ENCODE assay signal across 23 cellular contexts in the genomic region with DNA sequence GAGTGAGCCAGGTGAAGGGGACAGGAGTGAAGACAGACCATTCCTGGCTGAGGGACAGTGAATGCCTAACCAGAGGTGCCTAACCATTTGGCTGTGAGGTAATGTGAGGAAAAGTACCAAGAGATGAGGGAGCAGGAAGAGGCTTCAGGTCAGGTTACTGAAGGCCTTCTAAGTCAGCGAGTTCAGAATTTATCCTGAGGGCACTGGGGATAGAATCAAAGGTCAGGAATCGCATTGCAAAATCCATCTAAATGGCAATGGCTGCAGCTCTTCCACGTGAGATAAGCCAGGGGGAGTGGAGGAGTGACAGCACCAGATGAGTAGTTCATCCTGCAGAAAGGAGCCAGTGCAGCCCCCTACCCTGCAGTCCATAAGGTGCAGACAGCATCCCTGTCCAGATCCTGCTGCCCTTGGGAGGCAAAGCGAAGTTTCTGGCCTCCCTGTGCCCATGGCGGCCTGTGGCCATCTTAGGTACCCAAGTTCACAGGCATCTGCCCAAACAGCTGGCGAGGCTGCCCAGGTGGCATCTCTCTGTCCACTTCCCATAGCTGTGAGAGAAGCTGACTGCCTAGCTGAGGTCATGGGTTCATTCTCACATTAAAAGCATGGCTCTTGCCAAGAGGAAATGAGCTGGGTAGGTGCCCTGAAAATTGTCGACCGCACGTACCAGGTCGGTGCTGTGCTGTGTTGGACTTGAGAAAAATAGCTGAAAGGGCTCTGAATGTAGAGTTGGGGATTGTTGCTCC. TPM values are rescaled to one million over a fixed set of nuclear protein-coding genes. Genes with fewer than 3 reads are reported as not detected.
DNase-seq lines count a peak whose midpoint lies in the region; TF ChIP-seq lines count a peak whose summit lies in the region.
"Had no signal": no experiment of that assay in that cellular context is flagged by ENCODE, and none has a peak within 500 bp of the region (broad histone marks: within the 10 kb centered on the region; RNA-seq: fewer than 3 reads in every experiment).

No MANE protein-coding gene starts in this region.

- intact Hi-C loops in sigmoid colon (cut with DNase I) (no loop called here), ovary (cut with DNase I) (loop anchor here in 1 of 4 donors (5.0 kb wide), 1 partner anchor 103 kb away; no protein-coding TSS in a partner anchor)

- no peak for TF ChIP-seq EP300 in sigmoid colon (IDR thresholded peaks at IDR 0.05)
- no peak for TF ChIP-seq EP300 in ovary (IDR thresholded peaks at IDR 0.05)

- WGBS in sigmoid colon, 2 donors = 58 to 83% methylated on average over 10 of the region's 10 CpGs
- 88 to 91% (median 90%) methylated on average over 10 of the region's 10 CpGs for WGBS in ovary, 3 donors

- DNase-seq in HuH-7 (ENCODE audit: low spot score) (peak; percentile 57), coronary artery (ENCODE audit: low spot score) (peak; percentile 53), mesenteric fat pad (ENCODE audit: low spot score) (peak; percentile 67), sigmoid colon (peak; percentile 34), SIG-M5 treated with dmso at 0.1 percent for 504 hours (lab: John Stamatoyannopoulos, UW; ENCODE audit: unreplicated experiment) (no peak), ovary (no peak), midbrain (lab: John Stamatoyannopoulos, UW) (no peak), superior temporal gyrus (ENCODE audit: extremely low spot score) (no peak)
- DNase-seq: activated CD4-positive, alpha-beta T cell treated with anti-CD3 and anti-CD28 coated beads, Interleukin-2, amount 50 U/mL, for 1 hour; activated naive CD4-positive, alpha-beta T cell; activated T-cell treated with anti-CD3 and anti-CD28 coated beads, Interleukin-2, amount 50 U/mL, for 4 hours; Calu3; effector CD8-positive, alpha-beta T cell; HCEC 1CT; kidney; lower lobe of right lung; NCI-H1694 treated with DMSO at 0.1 percent for 48 hours; NCI-H2171 treated with DMSO at 0.1 percent for 48 hours; NCI-H524 treated with DMSO at 0.1 percent for 48 hours; nucleus accumbens; SHP77 had no signal

- no peak for TF ChIP-seq POLR2A in sigmoid colon (IDR thresholded peaks at IDR 0.05)
- TF ChIP-seq POLR2A in ovary (IDR thresholded peaks at IDR 0.05) = no peak

- H3K27me3 ChIP-seq in sigmoid colon (no peaks in the 10 kb centered on the region), ovary (no peaks in the 10 kb centered on the region)

- no peak overlapping the region for H3K4me3 ChIP-seq in coronary artery
- no peak overlapping the region for H3K4me3 ChIP-seq in sigmoid colon
- H3K4me3 ChIP-seq in ovary = no peak overlapping the region
- H3K4me3 ChIP-seq: lower lobe of right lung had no signal

- H3K36me3 ChIP-seq in sigmoid colon (no peaks in the 10 kb centered on the region), ovary (no peaks in the 10 kb centered on the region)
- H3K36me3 ChIP-seq: lower lobe of right lung had no signal

- TF ChIP-seq CTCF in coronary artery (IDR thresholded peaks at IDR 0.05) (no peak), sigmoid colon (IDR thresholded peaks at IDR 0.05) (no peak), ovary (IDR thresholded peaks at IDR 0.05) (no peak)

- H3K4me1 ChIP-seq in sigmoid colon (peaks cover 0 to 17% (median 15%) of the 10 kb centered on the region in 4 donors), ovary (ENCODE audit: insufficient read depth) (peaks cover 7% of the 10 kb centered on the region)

- H3K9me3 ChIP-seq in sigmoid colon (no peaks in the 10 kb centered on the region), ovary (no peaks in the 10 kb centered on the region)
- H3K9me3 ChIP-seq: lower lobe of right lung had no signal

- H3K27ac ChIP-seq in coronary artery (no peak overlapping the region), sigmoid colon (no peak overlapping the region), ovary (no peak overlapping the region)
- H3K27ac ChIP-seq: C4-2B, epithelial cell of prostate, lower lobe of right lung had no signal

RNA-seq across cellular contexts. Expression of gene CYP27C1, which starts 49.5 kb away (rescaled TPM):
- total RNA-seq in mesenteric fat pad (1.1 TPM), sigmoid colon (under 1 TPM; 0.27 to 0.83 (median 0.52) TPM), ovary (under 1 TPM in 6 of 7 donors, not detected in 1; 0.10 to 0.48 (median 0.17) TPM)
- polyA plus RNA-seq in sigmoid colon (under 1 TPM in 2 of 3 donors, not detected in 1; 0.55 to 0.60 TPM), ovary (under 1 TPM; 0.07 to 0.52 TPM)
- total RNA-seq: activated T-cell treated with anti-CD3 and anti-CD28 coated beads, Interleukin-2, amount 50 U/mL, for 4 hours; lower lobe of right lung had no signal

Comparison
In these comparisons a context has a peak if more than half of its experiments do, and no peak if none do; other contexts are left out.
1. DNase-seq: peak in HuH-7 (single experiment), coronary artery (single experiment), mesenteric fat pad (single experiment) and sigmoid colon (single experiment); none in SIG-M5 treated with dmso at 0.1 percent for 504 hours (single experiment), ovary (0 of 5), midbrain (single experiment) and superior temporal gyrus (single experiment).